15 cellular contexts compared by ENCODE assay signal in the genomic region with DNA sequence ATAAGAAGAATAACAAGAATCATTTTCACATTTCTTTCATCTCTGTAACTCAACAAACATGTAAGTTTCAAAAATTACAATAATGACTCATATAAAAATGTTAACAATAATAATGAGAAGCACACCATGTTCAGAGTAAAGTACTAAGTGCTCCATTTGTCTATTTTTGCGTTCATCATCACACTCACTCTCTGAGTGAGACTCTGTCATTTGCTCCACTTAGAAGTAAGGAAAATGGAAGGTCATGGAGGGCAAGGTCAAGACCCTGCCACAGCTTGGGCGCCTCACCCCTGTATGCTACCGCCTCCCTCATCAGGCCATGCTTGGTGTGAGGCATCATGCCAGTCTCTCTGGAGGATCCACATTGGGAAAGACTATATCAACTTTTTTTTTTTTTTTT.
"Had no signal": no experiment of that assay in that cellular context is flagged by ENCODE, and none has a peak within 500 bp of the region (broad histone marks: within the 10 kb centered on the region; RNA-seq: fewer than 3 reads in every experiment).

No MANE protein-coding gene starts in this region.

- H3K27me3 ChIP-seq: adrenal gland, neural progenitor cell had no signal

- H3K9me3 Mint-ChIP-seq: activated naive CD4-positive, alpha-beta T cell treated with anti-CD3 and anti-CD28 coated beads, Interleukin-2, amount 10 ng/mL, durations not matched to agents 7 days and 5 days; activated T-helper 2 cell treated with anti-CD3 and anti-CD28 coated beads, Interferon-gamma antibody, Interleukin-2, Interleukin-4, amounts not matched to agents 10 μg/mL and 5 μg/mL and 100 μg/mL, durations not matched to agents 14 hours and 24 hours and 36 hours; stimulated activated memory B cell treated with anti-CD40 and anti-IgM and Interleukin-4, amounts not matched to agents 10 μg/mL and 1 μg/mL and 100 μg/mL, for 72 hours; type B pancreatic cell had no signal

- H3K27ac ChIP-seq: adrenal gland, heart right ventricle, left ventricle myocardium inferior, neural progenitor cell, parathyroid adenoma had no signal

- H3K4me3 Mint-ChIP-seq: activated naive CD4-positive, alpha-beta T cell treated with anti-CD3 and anti-CD28 coated beads, Interleukin-2, amount 10 ng/mL, durations not matched to agents 7 days and 5 days; neural progenitor cell; stimulated activated memory B cell treated with anti-CD40 and anti-IgM and Interleukin-4, amounts not matched to agents 10 μg/mL and 1 μg/mL and 100 μg/mL, for 72 hours; type B pancreatic cell had no signal

- H2AFZ ChIP-seq: neural progenitor cell, parathyroid adenoma had no signal

- H3K79me2 ChIP-seq: parathyroid adenoma had no signal

- H3K27me3 Mint-ChIP-seq: type B pancreatic cell had no signal

- H3K4me1 ChIP-seq: adrenal gland, left ventricle myocardium inferior, parathyroid adenoma had no signal

- H3K27ac Mint-ChIP-seq: activated naive CD4-positive, alpha-beta T cell treated with anti-CD3 and anti-CD28 coated beads, Interleukin-2, amount 10 ng/mL, durations not matched to agents 7 days and 5 days; activated T-helper 2 cell treated with anti-CD3 and anti-CD28 coated beads, Interferon-gamma antibody, Interleukin-2, Interleukin-4, amounts not matched to agents 10 μg/mL and 5 μg/mL and 100 μg/mL, durations not matched to agents 14 hours and 24 hours and 36 hours; neural progenitor cell; stimulated activated memory B cell treated with anti-CD40 and anti-IgM and Interleukin-4, amounts not matched to agents 10 μg/mL and 1 μg/mL and 100 μg/mL, for 72 hours; type B pancreatic cell had no signal

- DNase-seq: activated naive CD4-positive, alpha-beta T cell treated with anti-CD3 and anti-CD28 coated beads, Interleukin-2, amount 10 ng/mL, durations not matched to agents 7 days and 5 days; adrenal gland; cerebellar nuclear complex; dermis blood vessel endothelial cell; heart right ventricle; kidney; left ventricle myocardium inferior; mesenchymal stem cell had no signal

- H3K4me3 ChIP-seq: adrenal gland, heart right ventricle, left ventricle myocardium inferior, neural progenitor cell, smooth muscle cell had no signal

- H3K36me3 Mint-ChIP-seq: activated naive CD4-positive, alpha-beta T cell treated with anti-CD3 and anti-CD28 coated beads, Interleukin-2, amount 10 ng/mL, durations not matched to agents 7 days and 5 days; neural progenitor cell; stimulated activated memory B cell treated with anti-CD40 and anti-IgM and Interleukin-4, amounts not matched to agents 10 μg/mL and 1 μg/mL and 100 μg/mL, for 72 hours; type B pancreatic cell had no signal

- ATAC-seq: activated CD4-positive, CD25-positive, alpha-beta regulatory T cell treated with anti-CD3 and anti-CD28 coated beads, Interleukin-2, amount 50 U/mL, for 24 hours; heart right ventricle; stimulated activated memory B cell treated with anti-CD40 and anti-IgM and Interleukin-4, amounts not matched to agents 10 μg/mL and 1 μg/mL and 100 μg/mL, for 72 hours had no signal

- H3K4me1 Mint-ChIP-seq: activated naive CD4-positive, alpha-beta T cell treated with anti-CD3 and anti-CD28 coated beads, Interleukin-2, amount 10 ng/mL, durations not matched to agents 7 days and 5 days had no signal

- H3K36me3 ChIP-seq: adrenal gland, heart right ventricle, left ventricle myocardium inferior, neural progenitor cell had no signal

- H3K9me3 ChIP-seq: adrenal gland, heart right ventricle, left ventricle myocardium inferior had no signal

- H3K9ac ChIP-seq: neural progenitor cell, parathyroid adenoma had no signal

- H3K4me2 ChIP-seq: neural progenitor cell, smooth muscle cell had no signal
